24 cellular contexts compared by ENCODE assay signal in genomic region chr18:48123324-48123723, GRCh38.
DNase-seq lines count a peak whose midpoint lies in the region; ATAC-seq and TF ChIP-seq lines count a peak whose summit lies in the region.
"Had no signal": no experiment of that assay in that cellular context is flagged by ENCODE, and none has a peak within 500 bp of the region (broad histone marks: within the 10 kb centered on the region; RNA-seq: fewer than 3 reads in every experiment).

No MANE protein-coding gene starts in this region.

- ATAC-seq in stimulated activated naive CD8-positive, alpha-beta T cell treated with anti-CD3 and anti-CD28 coated beads, Interleukin-15, amount 100 ng/mL, for 72 hours, result no peak
- ATAC-seq in natural killer cell treated with Interleukin-12 subunit alpha and Interleukin-12 subunit beta and Interleukin-15 and Interleukin-18, amount 100 ng/mL, for 72 hours, result no peak
- ATAC-seq: activated T-cell treated with anti-CD3 and anti-CD28 coated beads, Interleukin-2, amount 50 U/mL, for 72 hours; PC-3 had no signal

- in situ Hi-C loops in mammary epithelial cell (cut with MboI; ENCODE audit: low sequenced_read_pairs in 2 of 2), result no loop called here

- no peaks in the 10 kb centered on the region for H3K9me3 ChIP-seq in breast epithelium
- no peaks in the 10 kb centered on the region for H3K9me3 ChIP-seq in mammary epithelial cell (replicated peaks; ENCODE audit: insufficient read depth, low read length)
- H3K9me3 ChIP-seq in ascending aorta, result no peaks in the 10 kb centered on the region
- H3K9me3 ChIP-seq: adrenal gland, transverse colon had no signal

- no peak overlapping the region for H3K4me2 ChIP-seq in mammary epithelial cell (ENCODE audit: insufficient read depth, low read depth, low read length)

- intact Hi-C loops in breast epithelium (cut with DNase I; ENCODE audit: low total_unique reads) (no loop called here), mammary epithelial cell (cut with micrococcal nuclease) (no loop called here), ascending aorta (cut with DNase I) (no loop called here)

- CTCF ChIA-PET in mammary epithelial cell (lab: Charles Lee; ENCODE audit: low non-redundant PET), result no interaction called here

- H3K79me2 ChIP-seq in mammary epithelial cell (ENCODE audit: insufficient read depth, low read length), result no peaks in the 10 kb centered on the region

- peak overlapping the region in 4 of 5 experiments; percentile 17 to 86 (median 33) for H3K27ac Mint-ChIP-seq in brain
- no peak overlapping the region for H3K27ac Mint-ChIP-seq in stimulated activated naive CD8-positive, alpha-beta T cell treated with anti-CD3 and anti-CD28 coated beads, Interleukin-15, amount 100 ng/mL, for 72 hours
- no peak overlapping the region for H3K27ac Mint-ChIP-seq in natural killer cell treated with Interleukin-12 subunit alpha and Interleukin-12 subunit beta and Interleukin-15 and Interleukin-18, amount 100 ng/mL, for 72 hours
- H3K27ac Mint-ChIP-seq: activated CD4-positive, alpha-beta T cell treated with anti-CD3 and anti-CD28 coated beads, Interleukin-2, amount 10 ng/mL, durations not matched to agents 7 days and 5 days; activated naive CD4-positive, alpha-beta T cell treated with anti-CD3 and anti-CD28 coated beads for 36 hours; activated T-cell treated with anti-CD3 and anti-CD28 coated beads, Interleukin-2, amount 50 U/mL, for 72 hours had no signal

- peaks cover 14% of the 10 kb centered on the region for H3K27me3 Mint-ChIP-seq in brain
- H3K27me3 Mint-ChIP-seq in stimulated activated naive CD8-positive, alpha-beta T cell treated with anti-CD3 and anti-CD28 coated beads, Interleukin-15, amount 100 ng/mL, for 72 hours, result peaks cover 65% of the 10 kb centered on the region
- peaks cover 8 to 10% of the 10 kb centered on the region in 2 donors for H3K27me3 Mint-ChIP-seq in natural killer cell treated with Interleukin-12 subunit alpha and Interleukin-12 subunit beta and Interleukin-15 and Interleukin-18, amount 100 ng/mL, for 72 hours

- H3K4me1 Mint-ChIP-seq in brain, result peaks cover 43% of the 10 kb centered on the region
- peaks cover 14% of the 10 kb centered on the region for H3K4me1 Mint-ChIP-seq in stimulated activated naive CD8-positive, alpha-beta T cell treated with anti-CD3 and anti-CD28 coated beads, Interleukin-15, amount 100 ng/mL, for 72 hours
- H3K4me1 Mint-ChIP-seq in natural killer cell treated with Interleukin-12 subunit alpha and Interleukin-12 subunit beta and Interleukin-15 and Interleukin-18, amount 100 ng/mL, for 72 hours (ENCODE audit: low read depth in 2 of 2), result peaks cover 0 to 2% of the 10 kb centered on the region in 2 donors

- BruUV-seq in mammary epithelial cell (replicated peaks; lab: Mats Ljungman, UMichigan), result no TSS peak

- H3K4me3 ChIP-seq in breast epithelium (no peak overlapping the region), mammary epithelial cell (replicated peaks in 1 of 3; ENCODE audit: insufficient read depth in 1 of 3, low read depth in 2 of 3, low read length in 3 of 3) (no peak overlapping the region), ascending aorta (no peak overlapping the region)
- H3K4me3 ChIP-seq: adrenal gland, transverse colon had no signal

- no peak for TF ChIP-seq CTCF in breast epithelium (IDR thresholded peaks at IDR 0.05)
- no peak for TF ChIP-seq CTCF in mammary epithelial cell (conservative IDR thresholded peaks at IDR 0.05 in 1 of 2, IDR thresholded peaks at IDR 0.05 in 1 of 2; ENCODE audit: extremely low read depth in 1 of 2, insufficient read depth in 1 of 2, low read depth in 1 of 2, low read length in 2 of 2)
- no peak for TF ChIP-seq CTCF in brain (conservative IDR thresholded peaks at IDR 0.05)
- TF ChIP-seq CTCF in ascending aorta (IDR thresholded peaks at IDR 0.05), result no peak

- H3K27ac ChIP-seq in breast epithelium, result peak overlapping the region; percentile 12 to 21
- no peak overlapping the region for H3K27ac ChIP-seq in mammary epithelial cell (ENCODE audit: insufficient read depth, low read depth, low read length)
- no peak overlapping the region for H3K27ac ChIP-seq in ascending aorta
- H3K27ac ChIP-seq: adrenal gland, epithelial cell of prostate, transverse colon had no signal

- dilution Hi-C loops in mammary epithelial cell (cut with HindIII; ENCODE audit: low sequenced_read_pairs), result no loop called here

- H3K36me3 ChIP-seq in breast epithelium (no peaks in the 10 kb centered on the region), mammary epithelial cell (ENCODE audit: insufficient read depth, low read length) (no peaks in the 10 kb centered on the region), ascending aorta (no peaks in the 10 kb centered on the region)
- H3K36me3 ChIP-seq: adrenal gland, transverse colon had no signal

- H3K9ac ChIP-seq in mammary epithelial cell (ENCODE audit: insufficient read depth, low read length), result no peak overlapping the region

- H4K20me1 ChIP-seq in mammary epithelial cell (ENCODE audit: insufficient read depth, low read length), result no peaks in the 10 kb centered on the region

- H3K27me3 ChIP-seq in breast epithelium (no peaks in the 10 kb centered on the region), mammary epithelial cell (ENCODE audit: insufficient read depth, low read length) (no peaks in the 10 kb centered on the region), ascending aorta (no peaks in the 10 kb centered on the region)
- H3K27me3 ChIP-seq: adrenal gland, transverse colon had no signal

- H3K36me3 Mint-ChIP-seq in brain, result no peaks in the 10 kb centered on the region
- H3K36me3 Mint-ChIP-seq in natural killer cell treated with Interleukin-12 subunit alpha and Interleukin-12 subunit beta and Interleukin-15 and Interleukin-18, amount 100 ng/mL, for 72 hours, result no peaks in the 10 kb centered on the region

- 59% methylated on average over 6 of the region's 6 CpGs for WGBS in mammary epithelial cell (ENCODE audit: low coverage, missing lambda C conversion rate)

- DNase-seq in breast epithelium (ENCODE audit: low spot score in 2 of 2), result no peak
- DNase-seq in mammary epithelial cell, result no peak
- DNase-seq in midbrain (lab: John Stamatoyannopoulos, UW), result peak; percentile 23
- DNase-seq in ascending aorta (ENCODE audit: low spot score in 2 of 2), result no peak
- DNase-seq in stimulated activated naive CD8-positive, alpha-beta T cell treated with anti-CD3 and anti-CD28 coated beads, Interleukin-15, amount 100 ng/mL, for 72 hours, result no peak
- DNase-seq in NCI-H748 treated with DMSO at 0.1 percent for 48 hours (lab: John Stamatoyannopoulos, UW), result no peak
- no peak for DNase-seq in natural killer cell treated with Interleukin-12 subunit alpha and Interleukin-12 subunit beta and Interleukin-15 and Interleukin-18, amount 100 ng/mL, for 72 hours (ENCODE audit: low spot score)
- DNase-seq: activated CD4-positive, alpha-beta T cell treated with anti-CD3 and anti-CD28 coated beads, Interleukin-2, amount 10 ng/mL, durations not matched to agents 7 days and 5 days; activated naive CD4-positive, alpha-beta T cell treated with anti-CD3 and anti-CD28 coated beads for 36 hours; activated T-cell treated with anti-CD3 and anti-CD28 coated beads, Interleukin-2, amount 50 U/mL, for 72 hours; adrenal gland; foreskin fibroblast; H9; NCI-H1105; NCI-H1930; NCI-H345; NK-92 treated with Interleukin-12 subunit alpha and Interleukin-12 subunit beta, amount 100 ng/mL, for 24 hours; PC-3; Right ventricle myocardium superior; stimulated activated CD4-positive, alpha-beta T cell treated with anti-CD3 and anti-CD28 coated beads, Interleukin-1b, Interleukin-23, amount 100 ng/mL, for 48 hours; stimulated activated CD8-positive, alpha-beta memory T cell treated with anti-CD3 and anti-CD28 coated beads, Interleukin-4, amount 100 ng/mL, for 48 hours; transverse colon had no signal

- H3K4me1 ChIP-seq in breast epithelium (peaks cover 7% of the 10 kb centered on the region in 2 donors), mammary epithelial cell (ENCODE audit: insufficient read depth, low read length) (peaks cover 13% of the 10 kb centered on the region), ascending aorta (no peaks in the 10 kb centered on the region)

- no peak overlapping the region for H3K4me3 Mint-ChIP-seq in brain
- H3K4me3 Mint-ChIP-seq in stimulated activated naive CD8-positive, alpha-beta T cell treated with anti-CD3 and anti-CD28 coated beads, Interleukin-15, amount 100 ng/mL, for 72 hours, result no peak overlapping the region
- no peak overlapping the region for H3K4me3 Mint-ChIP-seq in natural killer cell treated with Interleukin-12 subunit alpha and Interleukin-12 subunit beta and Interleukin-15 and Interleukin-18, amount 100 ng/mL, for 72 hours
- H3K4me3 Mint-ChIP-seq: activated CD4-positive, alpha-beta T cell treated with anti-CD3 and anti-CD28 coated beads, Interleukin-2, amount 10 ng/mL, durations not matched to agents 7 days and 5 days; activated naive CD4-positive, alpha-beta T cell treated with anti-CD3 and anti-CD28 coated beads for 36 hours; activated T-cell treated with anti-CD3 and anti-CD28 coated beads, Interleukin-2, amount 50 U/mL, for 72 hours; H9 had no signal

- TF ChIP-seq POLR2A in breast epithelium (IDR thresholded peaks at IDR 0.05), result no peak

- no peak overlapping the region for H2AFZ ChIP-seq in mammary epithelial cell (ENCODE audit: low read depth, low read length)

- H3K9me3 Mint-ChIP-seq in brain, result no peaks in the 10 kb centered on the region
- H3K9me3 Mint-ChIP-seq in stimulated activated naive CD8-positive, alpha-beta T cell treated with anti-CD3 and anti-CD28 coated beads, Interleukin-15, amount 100 ng/mL, for 72 hours, result no peaks in the 10 kb centered on the region
- H3K9me3 Mint-ChIP-seq in natural killer cell treated with Interleukin-12 subunit alpha and Interleukin-12 subunit beta and Interleukin-15 and Interleukin-18, amount 100 ng/mL, for 72 hours, result no peaks in the 10 kb centered on the region
- H3K9me3 Mint-ChIP-seq: activated CD4-positive, alpha-beta T cell treated with anti-CD3 and anti-CD28 coated beads, Interleukin-2, amount 10 ng/mL, durations not matched to agents 7 days and 5 days; activated naive CD4-positive, alpha-beta T cell treated with anti-CD3 and anti-CD28 coated beads for 36 hours; activated T-cell treated with anti-CD3 and anti-CD28 coated beads, Interleukin-2, amount 50 U/mL, for 72 hours; H9 had no signal

Comparison
In these comparisons a context has a peak if more than half of its experiments do, and no peak if none do; other contexts are left out.
1. H3K27ac ChIP-seq: peak in breast epithelium (2 of 2); none in mammary epithelial cell (single experiment) and ascending aorta (0 of 2).
2. H3K27ac Mint-ChIP-seq: peak in brain (4 of 5); none in stimulated activated naive CD8-positive, alpha-beta T cell treated with anti-CD3 and anti-CD28 coated beads, Interleukin-15, amount 100 ng/mL, for 72 hours (0 of 2) and natural killer cell treated with Interleukin-12 subunit alpha and Interleukin-12 subunit beta and Interleukin-15 and Interleukin-18, amount 100 ng/mL, for 72 hours (0 of 2).